Comparison of ENCODE assay signal across 8 cellular contexts in genomic region chr1:108646661-108647269, GRCh38. TPM values are rescaled to one million over a fixed set of nuclear protein-coding genes. Genes with fewer than 3 reads are reported as not detected.
A peak's percentile ranks its signal among the peaks of the same experiment; 100 is the strongest.
DNase-seq lines count a peak whose midpoint lies in the region; ATAC-seq and TF ChIP-seq lines count a peak whose summit lies in the region.

No MANE protein-coding gene starts in this region.

- H3K27ac Mint-ChIP-seq in activated naive CD4-positive, alpha-beta T cell treated with anti-CD3 and anti-CD28 coated beads for 36 hours: peak overlapping the region; percentile 89

- no peaks in the 10 kb centered on the region for H3K27me3 ChIP-seq in PC-9 (ENCODE audit: insufficient read depth, low read depth)
- H3K27me3 ChIP-seq in heart left ventricle: no peaks in the 10 kb centered on the region
- no peaks in the 10 kb centered on the region for H3K27me3 ChIP-seq in gastrocnemius medialis

- H3K4me3 ChIP-seq in PC-9 (no peak overlapping the region), heart left ventricle (no peak overlapping the region), gastrocnemius medialis (no peak overlapping the region)

- in situ Hi-C loops in gastrocnemius medialis (cut with MboI; ENCODE audit: low sequenced_read_pairs in 4 of 4): loop anchor here in 3 of 4 donors (10.0 to 25.0 kb wide), 2 partner anchors 132 to 434 kb away; partner anchors contain the start of gene SLC25A24 (in 1 of the 3)

- DNase-seq in NCI-H1436 treated with DMSO at 0.1 percent for 48 hours (lab: John Stamatoyannopoulos, UW) (peak; percentile 2), NCI-H1436 (lab: John Stamatoyannopoulos, UW) (no peak), PC-9 (peak; percentile 20 to 77), heart left ventricle (peak; percentile 61 to 87 (median 80)), gastrocnemius medialis (peak; percentile 25 to 56), NCI-H226 (no peak), GM19238 (ENCODE audit: insufficient read length, low spot score) (no peak)
- peak; percentile 70 for DNase-seq in activated naive CD4-positive, alpha-beta T cell treated with anti-CD3 and anti-CD28 coated beads for 36 hours

- H3K4me1 Mint-ChIP-seq in activated naive CD4-positive, alpha-beta T cell treated with anti-CD3 and anti-CD28 coated beads for 36 hours (ENCODE audit: low read depth): peaks cover 48% of the 10 kb centered on the region

- peaks cover 38% of the 10 kb centered on the region for H3K36me3 Mint-ChIP-seq in activated naive CD4-positive, alpha-beta T cell treated with anti-CD3 and anti-CD28 coated beads for 36 hours (ENCODE audit: low read depth)

- intact Hi-C loops in PC-9 (cut with micrococcal nuclease; ENCODE audit: unreplicated experiment): loop anchor here (10.0 kb wide), 1 partner anchor 522 kb away; no protein-coding TSS in a partner anchor
- intact Hi-C loops in activated naive CD4-positive, alpha-beta T cell treated with anti-CD3 and anti-CD28 coated beads for 36 hours (cut with micrococcal nuclease): loop anchor here (1.0 to 5.0 kb wide), 2 partner anchors 15 to 251 kb away; partner anchors contain the start of gene HENMT1
- intact Hi-C loops in heart left ventricle (cut with DNase I): no loop called here
- intact Hi-C loops in gastrocnemius medialis (cut with DNase I; ENCODE audit: low total_unique reads): no loop called here

- no peaks in the 10 kb centered on the region for H3K79me2 ChIP-seq in PC-9 (ENCODE audit: low read depth)

- H3K36me3 ChIP-seq in PC-9 (ENCODE audit: low read depth) (no peaks in the 10 kb centered on the region), heart left ventricle (peaks cover 0 to 5% (median 0%) of the 10 kb centered on the region in 9 donors), gastrocnemius medialis (no peaks in the 10 kb centered on the region)

- 86 to 92% (median 88%) methylated on average over 11 of the region's 11 CpGs for WGBS in heart left ventricle, 4 donors

- TF ChIP-seq CTCF in PC-9 (conservative IDR thresholded peaks at IDR 0.05) (no peak), heart left ventricle (IDR thresholded peaks at IDR 0.05) (no peak), gastrocnemius medialis (IDR thresholded peaks at IDR 0.05 in 4 of 5, conservative IDR thresholded peaks at IDR 0.05 in 1 of 5) (no peak)

- ATAC-seq in heart left ventricle (peak; percentile 52 to 87 (median 75)), gastrocnemius medialis (peak; percentile 36 to 68)

- CTCF ChIA-PET in PC-9 (lab: Charles Lee): interaction anchor here (0.6 to 0.7 kb wide), 2 partner anchors 26 to 1171 kb away, joined by 3 to 8 read pairs; no protein-coding TSS in a partner anchor
- CTCF ChIA-PET in activated naive CD4-positive, alpha-beta T cell treated with anti-CD3 and anti-CD28 coated beads for 36 hours (lab: Charles Lee): interaction anchor here (0.5 to 5.6 kb wide), 9 partner anchors 10 to 183 kb away, joined by 3 to 87 read pairs (median 5); partner anchors contain the start of genes EEIG2, HENMT1 and PRPF38B

- no peaks in the 10 kb centered on the region for H3K9me3 ChIP-seq in PC-9 (ENCODE audit: insufficient read depth, low read depth)
- H3K9me3 ChIP-seq in heart left ventricle: peaks cover 0 to 5% (median 0%) of the 10 kb centered on the region in 12 donors
- H3K9me3 ChIP-seq in gastrocnemius medialis: no peaks in the 10 kb centered on the region

- TF ChIP-seq POLR2A in heart left ventricle (IDR thresholded peaks at IDR 0.05) (no peak), gastrocnemius medialis (IDR thresholded peaks at IDR 0.05) (no peak)

- peak overlapping the region; percentile 20; the same call in 1 of the 2 replicates for H3K27ac ChIP-seq in PC-9
- H3K27ac ChIP-seq in heart left ventricle: peak overlapping the region in 7 of 12 donors; percentile 22 to 96 (median 46)
- peak overlapping the region in 2 of 4 donors; percentile 21 to 43 for H3K27ac ChIP-seq in gastrocnemius medialis

- H2AFZ ChIP-seq in PC-9: no peak overlapping the region

- H4K20me1 ChIP-seq in PC-9 (ENCODE audit: insufficient read depth): no peaks in the 10 kb centered on the region

- H3K4me3 Mint-ChIP-seq in activated naive CD4-positive, alpha-beta T cell treated with anti-CD3 and anti-CD28 coated beads for 36 hours: peak overlapping the region; percentile 1

- no peaks in the 10 kb centered on the region for H3K9me2 ChIP-seq in PC-9 (ENCODE audit: insufficient read depth)

- peaks cover 4% of the 10 kb centered on the region for H3K9me3 Mint-ChIP-seq in activated naive CD4-positive, alpha-beta T cell treated with anti-CD3 and anti-CD28 coated beads for 36 hours

- POLR2A ChIA-PET in PC-9 (lab: Charles Lee; ENCODE audit: unreplicated experiment): interaction anchor here (0.6 kb wide), 1 partner anchor 781 kb away, joined by 27 read pairs; no protein-coding TSS in a partner anchor

- H3F3A ChIP-seq in PC-9 (ENCODE audit: insufficient read depth, low read depth): no peaks in the 10 kb centered on the region

- H3K4me1 ChIP-seq in PC-9 (replicated peaks; ENCODE audit: insufficient read depth) (peaks cover 11% of the 10 kb centered on the region), heart left ventricle (peaks cover 0 to 48% (median 0%) of the 10 kb centered on the region in 12 donors), gastrocnemius medialis (no peaks in the 10 kb centered on the region)

- H3K4me2 ChIP-seq in PC-9: peak overlapping the region; percentile 39

- H3K27me3 Mint-ChIP-seq in activated naive CD4-positive, alpha-beta T cell treated with anti-CD3 and anti-CD28 coated beads for 36 hours (ENCODE audit: low read depth): no peaks in the 10 kb centered on the region

- BruUV-seq in PC-9 (replicated peaks; lab: Mats Ljungman, UMichigan): no TSS peak

RNA-seq across cellular contexts. Expression of gene HENMT1, which starts 14.1 kb away (rescaled TPM):
- total RNA-seq in PC-9 (2021) (17.9 and 21.5 TPM in 2 replicates), heart left ventricle (1 to 10 TPM in 4 of 9 donors, under 1 TPM in 5; 0.44 to 4.5 (median 0.93) TPM), gastrocnemius medialis (1 to 10 TPM in 3 of 4 donors, under 1 TPM in 1; 0.51 to 3.5 (median 1.8) TPM)
- total RNA-seq in activated naive CD4-positive, alpha-beta T cell treated with anti-CD3 and anti-CD28 coated beads for 36 hours: 10 to 100 TPM; 18.7 to 19.3 TPM
- 1 to 10 TPM in 1 of 2 donors, under 1 TPM in 1; 0.61 to 1.5 TPM for polyA plus RNA-seq in heart left ventricle

RNA-seq across cellular contexts. Expression of gene PRPF38B, which starts 45.3 kb away (rescaled TPM):
- 38.0 and 48.9 TPM in 2 replicates for total RNA-seq in PC-9 (2021)
- total RNA-seq in activated naive CD4-positive, alpha-beta T cell treated with anti-CD3 and anti-CD28 coated beads for 36 hours: 10 to 100 TPM; 50.4 to 52.2 TPM
- total RNA-seq in heart left ventricle: 10 to 100 TPM in 7 of 9 donors, 1 to 10 TPM in 2; 7.7 to 18.2 (median 13.5) TPM
- 10 to 100 TPM; 19.5 to 22.6 TPM for polyA plus RNA-seq in heart left ventricle
- 10 to 100 TPM; 13.8 to 17.1 (median 15.7) TPM for total RNA-seq in gastrocnemius medialis

Comparison
In these comparisons a context has a peak if more than half of its experiments do, and no peak if none do; other contexts are left out.
1. DNase-seq: peak in NCI-H1436 treated with DMSO at 0.1 percent for 48 hours (single experiment), PC-9 (2 of 2), activated naive CD4-positive, alpha-beta T cell treated with anti-CD3 and anti-CD28 coated beads for 36 hours (single experiment), heart left ventricle (5 of 5) and gastrocnemius medialis (2 of 2); none in NCI-H1436 (single experiment), NCI-H226 (single experiment) and GM19238 (single experiment).
2. intact Hi-C loops: an anchor here in PC-9 (10.0 kb wide) and activated naive CD4-positive, alpha-beta T cell treated with anti-CD3 and anti-CD28 coated beads for 36 hours (1.0 to 5.0 kb wide); none called in heart left ventricle and gastrocnemius medialis.